Comparison of ENCODE assay signal across 1 cellular context in the genomic region with DNA sequence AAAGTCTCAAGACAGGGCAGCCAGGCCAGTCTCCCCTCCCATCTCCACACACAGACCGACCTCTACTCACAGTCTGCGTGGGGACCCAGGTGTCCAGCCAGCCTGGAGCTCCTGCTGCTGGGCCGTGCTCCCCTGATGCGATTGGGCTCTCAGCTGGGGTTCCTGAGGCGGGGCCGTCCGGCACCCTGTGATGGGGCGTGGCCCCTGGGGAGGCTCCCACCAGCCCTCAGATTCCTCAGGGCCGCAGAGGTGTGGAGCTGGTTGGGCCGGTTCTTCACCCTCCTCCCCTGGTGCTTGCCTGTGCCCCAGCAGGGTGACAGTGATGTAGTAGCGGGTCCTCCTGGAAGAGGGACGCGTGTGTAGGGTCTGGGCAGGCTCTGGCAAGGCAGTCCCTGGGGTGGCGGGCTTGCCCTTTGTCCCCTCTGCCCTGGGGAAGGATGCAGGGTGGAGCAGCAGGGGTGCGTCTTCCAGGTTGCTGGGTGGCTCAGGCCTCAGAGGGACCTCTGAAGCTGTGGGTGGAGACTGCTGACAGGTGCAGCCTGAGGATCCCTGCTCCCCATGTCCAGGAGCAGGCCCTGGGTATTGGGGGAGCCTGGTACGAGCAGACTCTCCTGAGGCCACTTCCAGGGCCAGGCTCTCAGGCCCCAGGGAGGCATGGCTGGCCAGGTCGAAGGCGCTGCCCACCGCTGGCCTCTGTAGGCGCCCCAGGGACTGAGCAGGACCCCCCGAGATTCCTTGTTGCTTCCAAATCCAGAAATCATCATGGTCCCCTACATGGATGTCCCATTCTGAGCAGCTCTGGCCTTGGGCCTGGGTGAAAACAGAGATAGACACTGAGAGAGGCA.
A peak's percentile ranks its signal among the peaks of the same experiment; 100 is the strongest.
TF ChIP-seq lines count a peak whose summit lies in the region.

A gene with protein sequence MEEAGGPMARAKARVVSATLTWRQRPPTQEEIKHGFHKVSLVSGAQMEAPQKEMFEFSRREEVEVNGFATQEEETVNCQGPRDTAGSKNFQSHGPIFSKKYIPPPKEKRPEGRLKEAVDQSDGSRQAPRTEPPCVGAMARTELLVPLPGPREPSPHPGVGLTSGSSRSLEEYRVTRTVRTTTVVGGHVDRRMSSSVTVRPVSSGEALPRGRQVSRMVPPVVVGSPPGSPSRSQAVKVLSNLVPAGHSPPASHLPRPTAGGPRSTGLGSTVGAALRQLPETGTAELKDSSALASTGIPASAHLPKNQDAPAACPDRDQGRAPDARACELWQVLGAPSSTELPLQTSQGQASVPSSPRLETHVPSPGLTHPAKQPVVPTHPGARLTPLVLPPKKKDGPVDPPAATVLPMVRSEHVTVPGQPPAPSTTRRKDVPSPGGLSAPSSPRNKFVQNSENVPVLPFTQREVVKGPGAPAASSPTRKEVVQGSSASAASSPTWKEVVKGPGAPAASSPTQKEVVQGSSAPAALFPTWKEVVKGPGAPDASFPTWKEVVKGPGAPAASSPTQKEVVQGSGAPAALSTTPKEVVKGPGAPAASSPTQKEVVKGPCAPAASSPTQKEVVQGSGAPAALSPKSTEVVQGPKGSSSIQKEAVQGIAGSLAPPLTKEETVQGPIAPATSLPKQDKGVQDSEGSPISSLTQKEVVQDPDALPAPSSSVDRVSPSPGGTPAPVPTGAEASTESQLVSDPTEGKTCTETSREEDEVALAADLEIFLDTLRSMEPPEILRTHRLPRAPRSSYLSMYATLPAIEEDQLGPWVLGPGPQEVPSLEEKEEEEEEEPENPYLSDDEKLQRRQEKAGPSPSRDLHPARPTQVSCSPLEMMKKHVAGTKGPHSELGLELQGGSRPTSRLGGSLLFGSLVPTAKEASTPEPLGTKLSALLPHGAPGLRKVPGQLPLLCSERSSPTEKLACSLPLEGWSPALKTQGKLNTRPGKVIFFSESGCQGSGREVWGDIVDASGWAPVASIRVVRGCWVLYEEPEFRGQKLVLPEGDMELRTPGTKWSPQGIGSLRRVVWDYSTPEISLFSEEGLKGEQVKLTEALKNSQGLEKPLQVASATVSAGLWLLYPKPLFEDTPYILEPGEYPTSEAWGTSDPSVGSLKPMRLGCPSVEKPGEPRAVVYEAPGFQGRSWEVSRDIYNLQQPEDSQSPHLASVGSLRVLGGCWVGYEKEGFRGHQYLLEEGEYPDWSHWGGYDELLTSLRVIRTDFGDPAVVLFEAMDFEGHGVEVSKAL (N-terminal part only) (minus strand): TSS at position 155 of the 845 bp plus-strand sequence. CDS start 7,473 bp downstream, outside the sequence.

TF ChIP-seq in HepG2, 621 proteins besides CTCF, POLR2A, EP300 and RAD21:
- TF ChIP-seq BORCS8-MEF2B (CRISPR knock-in tag; IDR thresholded peaks at IDR 0.05) (0 out of 2 replicates have a peak, but pooled peaks have one; percentile 10), SIN3B (IDR thresholded peaks at IDR 0.05; ENCODE audit: low read length) (no peak), HNRNPL (IDR thresholded peaks at IDR 0.05; ENCODE audit: low read depth, low read length) (0 out of 2 replicates have a peak, but pooled peaks have one; percentile 47), SRSF1 (optimal IDR thresholded peaks at IDR 0.05; ENCODE audit: low read depth, low read length) (peak; percentile 33), ZNF550 (CRISPR knock-in tag; IDR thresholded peaks at IDR 0.05; ENCODE audit: borderline replicate concordance) (no peak), HNRNPLL (IDR thresholded peaks at IDR 0.05; ENCODE audit: low read depth, low read length, poor library complexity, severe bottlenecking) (peak; percentile 15), ZNF839 (CRISPR knock-in tag; IDR thresholded peaks at IDR 0.05; ENCODE audit: borderline replicate concordance) (no peak), MTA1 (CRISPR knock-in tag; IDR thresholded peaks at IDR 0.05; ENCODE audit: borderline replicate concordance) (peak; percentile 41; the same call in 1 of the 2 replicates), ZNF263 (CRISPR knock-in tag; IDR thresholded peaks at IDR 0.05) (peak; percentile 80), RARA (CRISPR knock-in tag; IDR thresholded peaks at IDR 0.05) (no peak), ZNF335 (CRISPR knock-in tag; IDR thresholded peaks at IDR 0.05) (no peak), ZNF572 (CRISPR knock-in tag; IDR thresholded peaks at IDR 0.05) (0 out of 2 replicates have a peak, but pooled peaks have one; percentile 21), ZNF383 (CRISPR knock-in tag; IDR thresholded peaks at IDR 0.05; ENCODE audit: borderline replicate concordance) (no peak), ZMYM2 (CRISPR knock-in tag; IDR thresholded peaks at IDR 0.05) (no peak), ZBTB38 (CRISPR knock-in tag; IDR thresholded peaks at IDR 0.05) (peak; percentile 68; the same call in 1 of the 2 replicates), NCOA2 (CRISPR knock-in tag; IDR thresholded peaks at IDR 0.05) (no peak), MED13 (CRISPR knock-in tag; IDR thresholded peaks at IDR 0.05) (no peak), ZNF816 (CRISPR knock-in tag; IDR thresholded peaks at IDR 0.05; ENCODE audit: borderline replicate concordance) (no peak), ATRX (CRISPR knock-in tag; IDR thresholded peaks at IDR 0.05; ENCODE audit: borderline replicate concordance) (no peak), ZSCAN25 (CRISPR knock-in tag; IDR thresholded peaks at IDR 0.05) (peak; percentile 88)
- TF ChIP-seq, protein P1, sequence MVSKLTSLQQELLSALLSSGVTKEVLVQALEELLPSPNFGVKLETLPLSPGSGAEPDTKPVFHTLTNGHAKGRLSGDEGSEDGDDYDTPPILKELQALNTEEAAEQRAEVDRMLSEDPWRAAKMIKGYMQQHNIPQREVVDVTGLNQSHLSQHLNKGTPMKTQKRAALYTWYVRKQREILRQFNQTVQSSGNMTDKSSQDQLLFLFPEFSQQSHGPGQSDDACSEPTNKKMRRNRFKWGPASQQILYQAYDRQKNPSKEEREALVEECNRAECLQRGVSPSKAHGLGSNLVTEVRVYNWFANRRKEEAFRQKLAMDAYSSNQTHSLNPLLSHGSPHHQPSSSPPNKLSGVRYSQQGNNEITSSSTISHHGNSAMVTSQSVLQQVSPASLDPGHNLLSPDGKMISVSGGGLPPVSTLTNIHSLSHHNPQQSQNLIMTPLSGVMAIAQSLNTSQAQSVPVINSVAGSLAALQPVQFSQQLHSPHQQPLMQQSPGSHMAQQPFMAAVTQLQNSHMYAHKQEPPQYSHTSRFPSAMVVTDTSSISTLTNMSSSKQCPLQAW (CRISPR knock-in tag; IDR thresholded peaks at IDR 0.05): 0 out of 2 replicates have a peak, but pooled peaks have one; percentile 34
- TF ChIP-seq, protein P2, sequence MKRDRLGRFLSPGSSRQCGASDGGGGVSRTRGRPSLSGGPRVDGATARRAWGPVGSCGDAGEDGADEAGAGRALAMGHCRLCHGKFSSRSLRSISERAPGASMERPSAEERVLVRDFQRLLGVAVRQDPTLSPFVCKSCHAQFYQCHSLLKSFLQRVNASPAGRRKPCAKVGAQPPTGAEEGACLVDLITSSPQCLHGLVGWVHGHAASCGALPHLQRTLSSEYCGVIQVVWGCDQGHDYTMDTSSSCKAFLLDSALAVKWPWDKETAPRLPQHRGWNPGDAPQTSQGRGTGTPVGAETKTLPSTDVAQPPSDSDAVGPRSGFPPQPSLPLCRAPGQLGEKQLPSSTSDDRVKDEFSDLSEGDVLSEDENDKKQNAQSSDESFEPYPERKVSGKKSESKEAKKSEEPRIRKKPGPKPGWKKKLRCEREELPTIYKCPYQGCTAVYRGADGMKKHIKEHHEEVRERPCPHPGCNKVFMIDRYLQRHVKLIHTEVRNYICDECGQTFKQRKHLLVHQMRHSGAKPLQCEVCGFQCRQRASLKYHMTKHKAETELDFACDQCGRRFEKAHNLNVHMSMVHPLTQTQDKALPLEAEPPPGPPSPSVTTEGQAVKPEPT (CRISPR knock-in tag; IDR thresholded peaks at IDR 0.05; ENCODE audit: low read depth): no peak
- TF ChIP-seq, protein P3, sequence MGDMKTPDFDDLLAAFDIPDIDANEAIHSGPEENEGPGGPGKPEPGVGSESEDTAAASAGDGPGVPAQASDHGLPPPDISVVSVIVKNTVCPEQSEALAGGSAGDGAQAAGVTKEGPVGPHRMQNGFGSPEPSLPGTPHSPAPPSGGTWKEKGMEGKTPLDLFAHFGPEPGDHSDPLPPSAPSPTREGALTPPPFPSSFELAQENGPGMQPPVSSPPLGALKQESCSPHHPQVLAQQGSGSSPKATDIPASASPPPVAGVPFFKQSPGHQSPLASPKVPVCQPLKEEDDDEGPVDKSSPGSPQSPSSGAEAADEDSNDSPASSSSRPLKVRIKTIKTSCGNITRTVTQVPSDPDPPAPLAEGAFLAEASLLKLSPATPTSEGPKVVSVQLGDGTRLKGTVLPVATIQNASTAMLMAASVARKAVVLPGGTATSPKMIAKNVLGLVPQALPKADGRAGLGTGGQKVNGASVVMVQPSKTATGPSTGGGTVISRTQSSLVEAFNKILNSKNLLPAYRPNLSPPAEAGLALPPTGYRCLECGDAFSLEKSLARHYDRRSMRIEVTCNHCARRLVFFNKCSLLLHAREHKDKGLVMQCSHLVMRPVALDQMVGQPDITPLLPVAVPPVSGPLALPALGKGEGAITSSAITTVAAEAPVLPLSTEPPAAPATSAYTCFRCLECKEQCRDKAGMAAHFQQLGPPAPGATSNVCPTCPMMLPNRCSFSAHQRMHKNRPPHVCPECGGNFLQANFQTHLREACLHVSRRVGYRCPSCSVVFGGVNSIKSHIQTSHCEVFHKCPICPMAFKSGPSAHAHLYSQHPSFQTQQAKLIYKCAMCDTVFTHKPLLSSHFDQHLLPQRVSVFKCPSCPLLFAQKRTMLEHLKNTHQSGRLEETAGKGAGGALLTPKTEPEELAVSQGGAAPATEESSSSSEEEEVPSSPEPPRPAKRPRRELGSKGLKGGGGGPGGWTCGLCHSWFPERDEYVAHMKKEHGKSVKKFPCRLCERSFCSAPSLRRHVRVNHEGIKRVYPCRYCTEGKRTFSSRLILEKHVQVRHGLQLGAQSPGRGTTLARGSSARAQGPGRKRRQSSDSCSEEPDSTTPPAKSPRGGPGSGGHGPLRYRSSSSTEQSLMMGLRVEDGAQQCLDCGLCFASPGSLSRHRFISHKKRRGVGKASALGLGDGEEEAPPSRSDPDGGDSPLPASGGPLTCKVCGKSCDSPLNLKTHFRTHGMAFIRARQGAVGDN (CRISPR knock-in tag; IDR thresholded peaks at IDR 0.05): peak; percentile 68
- TF ChIP-seq, protein P4, sequence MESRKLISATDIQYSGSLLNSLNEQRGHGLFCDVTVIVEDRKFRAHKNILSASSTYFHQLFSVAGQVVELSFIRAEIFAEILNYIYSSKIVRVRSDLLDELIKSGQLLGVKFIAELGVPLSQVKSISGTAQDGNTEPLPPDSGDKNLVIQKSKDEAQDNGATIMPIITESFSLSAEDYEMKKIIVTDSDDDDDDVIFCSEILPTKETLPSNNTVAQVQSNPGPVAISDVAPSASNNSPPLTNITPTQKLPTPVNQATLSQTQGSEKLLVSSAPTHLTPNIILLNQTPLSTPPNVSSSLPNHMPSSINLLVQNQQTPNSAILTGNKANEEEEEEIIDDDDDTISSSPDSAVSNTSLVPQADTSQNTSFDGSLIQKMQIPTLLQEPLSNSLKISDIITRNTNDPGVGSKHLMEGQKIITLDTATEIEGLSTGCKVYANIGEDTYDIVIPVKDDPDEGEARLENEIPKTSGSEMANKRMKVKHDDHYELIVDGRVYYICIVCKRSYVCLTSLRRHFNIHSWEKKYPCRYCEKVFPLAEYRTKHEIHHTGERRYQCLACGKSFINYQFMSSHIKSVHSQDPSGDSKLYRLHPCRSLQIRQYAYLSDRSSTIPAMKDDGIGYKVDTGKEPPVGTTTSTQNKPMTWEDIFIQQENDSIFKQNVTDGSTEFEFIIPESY (CRISPR knock-in tag; IDR thresholded peaks at IDR 0.05): peak; percentile 95
- TF ChIP-seq, protein P5, sequence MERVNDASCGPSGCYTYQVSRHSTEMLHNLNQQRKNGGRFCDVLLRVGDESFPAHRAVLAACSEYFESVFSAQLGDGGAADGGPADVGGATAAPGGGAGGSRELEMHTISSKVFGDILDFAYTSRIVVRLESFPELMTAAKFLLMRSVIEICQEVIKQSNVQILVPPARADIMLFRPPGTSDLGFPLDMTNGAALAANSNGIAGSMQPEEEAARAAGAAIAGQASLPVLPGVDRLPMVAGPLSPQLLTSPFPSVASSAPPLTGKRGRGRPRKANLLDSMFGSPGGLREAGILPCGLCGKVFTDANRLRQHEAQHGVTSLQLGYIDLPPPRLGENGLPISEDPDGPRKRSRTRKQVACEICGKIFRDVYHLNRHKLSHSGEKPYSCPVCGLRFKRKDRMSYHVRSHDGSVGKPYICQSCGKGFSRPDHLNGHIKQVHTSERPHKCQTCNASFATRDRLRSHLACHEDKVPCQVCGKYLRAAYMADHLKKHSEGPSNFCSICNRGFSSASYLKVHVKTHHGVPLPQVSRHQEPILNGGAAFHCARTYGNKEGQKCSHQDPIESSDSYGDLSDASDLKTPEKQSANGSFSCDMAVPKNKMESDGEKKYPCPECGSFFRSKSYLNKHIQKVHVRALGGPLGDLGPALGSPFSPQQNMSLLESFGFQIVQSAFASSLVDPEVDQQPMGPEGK (CRISPR knock-in tag; IDR thresholded peaks at IDR 0.05): 0 out of 2 replicates have a peak, but pooled peaks have one; percentile 4
